12 cellular contexts compared by ENCODE assay signal in genomic region chr18:34913837-34914755, GRCh38.
DNase-seq lines count a peak whose midpoint lies in the region.
"Had no signal": no experiment of that assay in that cellular context is flagged by ENCODE, and none has a peak within 500 bp of the region (broad histone marks: within the 10 kb centered on the region; RNA-seq: fewer than 3 reads in every experiment).

No MANE protein-coding gene starts in this region.

- peak overlapping the region; percentile 88 for H3K27ac ChIP-seq in caudate nucleus (ENCODE audit: low read depth, low read length)
- H3K27ac ChIP-seq in temporal lobe (ENCODE audit: low read depth, low read length) = peak overlapping the region; percentile 54
- H3K27ac ChIP-seq: SJCRH30 had no signal

- peak; percentile 40 for DNase-seq in LHCN-M2 (ENCODE audit: low read depth)
- DNase-seq in caudate nucleus (lab: John Stamatoyannopoulos, UW) = peak in 37 of 61 donors; percentile 4 to 53 (median 23)
- DNase-seq in medulla oblongata (ENCODE audit: extremely low spot score) = peak; percentile 69
- DNase-seq in activated gamma-delta T cell (lab: John Stamatoyannopoulos, UW) = no peak
- DNase-seq in activated naive CD4-positive, alpha-beta T cell treated with anti-CD3 and anti-CD28 coated beads, Interleukin-2, amount 50 U/mL, for 16 hours = no peak
- no peak for DNase-seq in stimulated activated CD4-positive, alpha-beta T cell treated with anti-CD3 and anti-CD28 coated beads, Interleukin-4, amount 100 ng/mL, for 1 hour
- DNase-seq: activated CD4-positive, alpha-beta T cell treated with anti-CD3 and anti-CD28 coated beads for 1 hour; activated effector memory CD4-positive, alpha-beta T cell treated with anti-CD3 and anti-CD28 coated beads, Interleukin-2, amount 50 U/mL, for 16 hours; cortex of kidney; NCI-H774; SJCRH30 had no signal

Comparison
In these comparisons a context has a peak if more than half of its experiments do, and no peak if none do; other contexts are left out.
1. DNase-seq: peak in LHCN-M2 (single experiment), caudate nucleus (37 of 61) and medulla oblongata (single experiment); none in activated gamma-delta T cell (single experiment), activated naive CD4-positive, alpha-beta T cell treated with anti-CD3 and anti-CD28 coated beads, Interleukin-2, amount 50 U/mL, for 16 hours (single experiment) and stimulated activated CD4-positive, alpha-beta T cell treated with anti-CD3 and anti-CD28 coated beads, Interleukin-4, amount 100 ng/mL, for 1 hour (single experiment).